Comparison of ENCODE assay signal across 23 cellular contexts in the genomic region with DNA sequence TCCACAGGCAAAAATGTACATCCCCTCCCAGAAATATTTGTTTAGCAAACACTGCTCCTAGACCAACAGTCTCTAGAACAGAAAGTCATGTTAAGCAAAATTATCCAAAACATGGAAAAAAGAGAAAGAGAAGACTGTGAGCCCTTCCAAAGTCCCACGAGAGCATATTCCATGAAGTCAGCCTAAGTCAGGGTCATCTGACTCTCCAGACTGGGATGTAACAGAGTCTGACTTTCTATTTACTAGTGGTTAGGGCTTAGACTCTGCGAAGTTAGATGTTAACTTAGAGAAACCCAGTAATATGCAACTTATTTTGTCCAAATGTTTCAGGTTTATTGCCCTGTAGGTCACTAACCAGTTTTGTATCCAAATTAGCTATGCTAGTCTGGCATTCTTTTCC.
DNase-seq lines count a peak whose midpoint lies in the region; ATAC-seq, FAIRE-seq and TF ChIP-seq lines count a peak whose summit lies in the region.
"Had no signal": no experiment of that assay in that cellular context is flagged by ENCODE, and none has a peak within 500 bp of the region (broad histone marks: within the 10 kb centered on the region; RNA-seq: fewer than 3 reads in every experiment).

No MANE protein-coding gene starts in this region.

- H3K4me2 ChIP-seq in endothelial cell of umbilical vein (ENCODE audit: insufficient read depth, low read length): no peak overlapping the region
- H3K4me2 ChIP-seq: SK-N-SH had no signal

- WGBS in right lobe of liver (ENCODE audit: insufficient coverage, low coverage, low lambda C conversion rate, missing lambda C conversion rate): 16% methylated on average over 2 of the region's 2 CpGs

- H3K27ac ChIP-seq in endothelial cell of umbilical vein (ENCODE audit: insufficient read depth, low read depth, low read length): no peak overlapping the region
- peak overlapping the region in 1 of 3 donors; percentile 12 for H3K27ac ChIP-seq in right lobe of liver

- H4K20me1 ChIP-seq in endothelial cell of umbilical vein (replicated peaks; ENCODE audit: control insufficient read depth, extremely low read depth, insufficient read depth, low read length): no peaks in the 10 kb centered on the region

- peak; percentile 60 for ATAC-seq in left ventricle myocardium superior
- peak; percentile 61 to 71 (median 66) for ATAC-seq in right lobe of liver
- no peak for ATAC-seq in GM18909 (IDR thresholded peaks at IDR 0.05; ENCODE audit: poor library complexity, unreplicated experiment)
- ATAC-seq: Panc1 had no signal

- no peaks in the 10 kb centered on the region for H3K79me2 ChIP-seq in endothelial cell of umbilical vein (ENCODE audit: control insufficient read depth, insufficient read depth, low read length)

- CTCF ChIA-PET in endothelial cell of umbilical vein (lab: Charles Lee): no interaction called here

- no peak overlapping the region for H2AFZ ChIP-seq in endothelial cell of umbilical vein (ENCODE audit: low read depth, low read length)

- POLR2A ChIA-PET in endothelial cell of umbilical vein (lab: Charles Lee): no interaction called here

- H3K9me1 ChIP-seq in endothelial cell of umbilical vein (replicated peaks; ENCODE audit: control insufficient read depth, extremely low read depth, insufficient read depth, low read length): no peaks in the 10 kb centered on the region

- TF ChIP-seq POLR2A in endothelial cell of umbilical vein (IDR thresholded peaks at IDR 0.05; ENCODE audit: low read depth, low read length) (no peak), right lobe of liver (IDR thresholded peaks at IDR 0.05) (no peak)

- dilution Hi-C loops in endothelial cell of umbilical vein (cut with MboI; ENCODE audit: extremely low pct_ligation_motif_present, low sequenced_read_pairs): no loop called here

- intact Hi-C loops in left ventricle myocardium superior (cut with micrococcal nuclease) (no loop called here), cardiac septum (cut with DNase I) (no loop called here), endothelial cell of umbilical vein (cut with micrococcal nuclease) (no loop called here), right lobe of liver (cut with DNase I) (no loop called here)

- no peak overlapping the region for H3K9ac ChIP-seq in endothelial cell of umbilical vein (replicated peaks; ENCODE audit: extremely low read depth, insufficient read depth, low read length)
- H3K9ac ChIP-seq: SK-N-SH had no signal

- DNase-seq in left ventricle myocardium superior (no peak), cardiac septum (ENCODE audit: low spot score) (no peak), endothelial cell of umbilical vein (ENCODE audit: low read depth, low spot score) (no peak), right lobe of liver (no peak), NCI-H2081 treated with DMSO at 0.1 percent for 48 hours (lab: John Stamatoyannopoulos, UW) (no peak), C1 segment of cervical spinal cord (lab: John Stamatoyannopoulos, UW) (no peak)
- DNase-seq: BE2C, Calu3, DMS79 treated with DMSO at 0.1 percent for 48 hours, GF-D8, HCEC 1CT, NCI-H1092, NCI-H1417 treated with DMSO at 0.1 percent for 48 hours, NCI-H1694 treated with DMSO at 0.1 percent for 48 hours, NCI-H2081, NCI-H2171, NCI-H226, NCI-H510A, NCI-H69, SK-N-SH had no signal

- BruUV-seq in endothelial cell of umbilical vein (replicated peaks; lab: Mats Ljungman, UMichigan): no TSS peak

- H3K36me3 ChIP-seq in endothelial cell of umbilical vein (ENCODE audit: control insufficient read depth in 2 of 2, extremely low read depth in 1 of 2, insufficient read depth in 2 of 2, low read length in 2 of 2) (no peaks in the 10 kb centered on the region), right lobe of liver (no peaks in the 10 kb centered on the region)
- H3K36me3 ChIP-seq: BE2C had no signal

- H3K4me3 ChIP-seq in endothelial cell of umbilical vein (replicated peaks in 1 of 3; ENCODE audit: insufficient read depth in 1 of 3, low read depth in 1 of 3, low read length in 3 of 3) (no peak overlapping the region), right lobe of liver (no peak overlapping the region)

- peak; percentile 31 for FAIRE-seq in endothelial cell of umbilical vein (lab: Jason Lieb, UNC)
- FAIRE-seq: GM12891 had no signal

- TF ChIP-seq CTCF in endothelial cell of umbilical vein (IDR thresholded peaks at IDR 0.05; ENCODE audit: extremely low read depth in 1 of 2, insufficient read depth in 1 of 2, low read depth in 1 of 2, low read length in 2 of 2) (no peak), right lobe of liver (IDR thresholded peaks at IDR 0.05) (no peak)

- H3K27me3 ChIP-seq in endothelial cell of umbilical vein (ENCODE audit: control insufficient read depth in 2 of 2, insufficient read depth in 2 of 2, low read length in 2 of 2) (no peaks in the 10 kb centered on the region), right lobe of liver (no peaks in the 10 kb centered on the region)
- H3K27me3 ChIP-seq: BE2C had no signal

- H3K4me1 ChIP-seq in endothelial cell of umbilical vein (ENCODE audit: control insufficient read depth, extremely low read depth, insufficient read depth, low read length) (no peaks in the 10 kb centered on the region), right lobe of liver (peaks cover 0 to 6% (median 0%) of the 10 kb centered on the region in 4 donors)
- H3K4me1 ChIP-seq: BE2C had no signal

- H3K9me3 ChIP-seq in endothelial cell of umbilical vein (replicated peaks; ENCODE audit: control insufficient read depth, insufficient read depth, low read length) (no peaks in the 10 kb centered on the region), right lobe of liver (no peaks in the 10 kb centered on the region)
- H3K9me3 ChIP-seq: BE2C, SK-N-SH had no signal

TF ChIP-seq in endothelial cell of umbilical vein, 7 proteins besides CTCF, POLR2A, EP300 and RAD21:
- TF ChIP-seq JUN (IDR thresholded peaks at IDR 0.05; ENCODE audit: borderline replicate concordance, insufficient read depth, insufficient read length, low read depth) (no peak), MYC (IDR thresholded peaks at IDR 0.05; ENCODE audit: low read depth, low read length) (no peak), GATA2 (IDR thresholded peaks at IDR 0.05; ENCODE audit: insufficient read depth, insufficient read length, low read depth, low read length) (no peak), POLR2AphosphoS5 (IDR thresholded peaks at IDR 0.05; ENCODE audit: insufficient read depth, low read depth, low read length) (no peak), FOS (IDR thresholded peaks at IDR 0.05; ENCODE audit: borderline replicate concordance, insufficient read depth, low read length) (no peak), EZH2 (IDR thresholded peaks at IDR 0.05; ENCODE audit: borderline replicate concordance, low read depth, low read length, severe bottlenecking) (no peak)
- TF ChIP-seq, protein P1, sequence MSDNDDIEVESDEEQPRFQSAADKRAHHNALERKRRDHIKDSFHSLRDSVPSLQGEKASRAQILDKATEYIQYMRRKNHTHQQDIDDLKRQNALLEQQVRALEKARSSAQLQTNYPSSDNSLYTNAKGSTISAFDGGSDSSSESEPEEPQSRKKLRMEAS (IDR thresholded peaks at IDR 0.05; ENCODE audit: insufficient read depth, insufficient read length): no peak
